10 cellular contexts compared by ENCODE assay signal in genomic region chr11:36469063-36469462, GRCh38. TPM values are rescaled to one million over a fixed set of nuclear protein-coding genes. Genes with fewer than 3 reads are reported as not detected.
DNase-seq lines count a peak whose midpoint lies in the region; ATAC-seq and TF ChIP-seq lines count a peak whose summit lies in the region.
"Had no signal": no experiment of that assay in that cellular context is flagged by ENCODE, and none has a peak within 500 bp of the region (broad histone marks: within the 10 kb centered on the region; RNA-seq: fewer than 3 reads in every experiment).

No MANE protein-coding gene starts in this region.

- H3K4me3 ChIP-seq in PC-3 (ENCODE audit: low read length) (no peak overlapping the region), fibroblast of mammary gland (ENCODE audit: control insufficient read depth, low read depth, low read length) (no peak overlapping the region), esophagus muscularis mucosa (no peak overlapping the region)
- H3K4me3 ChIP-seq: mucosa of descending colon had no signal

- intact Hi-C loops in PC-3 (cut with micrococcal nuclease) (no loop called here), esophagus muscularis mucosa (cut with DNase I) (no loop called here)

- H3K4me1 ChIP-seq in PC-3 (ENCODE audit: insufficient read depth, low read length) (no peaks in the 10 kb centered on the region), esophagus muscularis mucosa (peaks cover 0 to 6% (median 3%) of the 10 kb centered on the region in 4 donors)

- H3K9ac ChIP-seq in PC-3 (ENCODE audit: low read length) = no peak overlapping the region

- H3K9me3 ChIP-seq in PC-3 (ENCODE audit: low read length) (no peaks in the 10 kb centered on the region), esophagus muscularis mucosa (no peaks in the 10 kb centered on the region)
- H3K9me3 ChIP-seq: mucosa of descending colon had no signal

- no peak overlapping the region for H2AFZ ChIP-seq in PC-3 (ENCODE audit: low read length)

- no peaks in the 10 kb centered on the region for H4K20me1 ChIP-seq in PC-3 (ENCODE audit: low read length)

- CTCF ChIA-PET in PC-3 (lab: Charles Lee) = no interaction called here

- DNase-seq in ACHN = peak; percentile 16
- DNase-seq in EL = peak; percentile 59
- no peak for DNase-seq in PC-3
- DNase-seq in fibroblast of mammary gland (ENCODE audit: low read depth) = peak; percentile 14
- no peak for DNase-seq in esophagus muscularis mucosa (ENCODE audit: extremely low spot score)
- no peak for DNase-seq in mucosa of gallbladder (ENCODE audit: low spot score)
- DNase-seq: mucosa of descending colon, NCI-H345 had no signal

- H3K27ac ChIP-seq in PC-3 (ENCODE audit: low read length) (no peak overlapping the region), esophagus muscularis mucosa (replicated peaks in 1 of 4) (no peak overlapping the region)

- POLR2A ChIA-PET in PC-3 (lab: Charles Lee; ENCODE audit: unreplicated experiment) = no interaction called here

- TF ChIP-seq CTCF in PC-3 (conservative IDR thresholded peaks at IDR 0.05; ENCODE audit: low read depth, low read length) (peak; percentile 47), fibroblast of mammary gland (conservative IDR thresholded peaks at IDR 0.05; ENCODE audit: control insufficient read depth, insufficient read depth, low read depth, low read length) (peak; percentile 46), esophagus muscularis mucosa (IDR thresholded peaks at IDR 0.05) (no peak)

- H3K9me2 ChIP-seq in PC-3 (replicated peaks; ENCODE audit: low read length) = no peaks in the 10 kb centered on the region

- no peak for TF ChIP-seq POLR2A in esophagus muscularis mucosa (IDR thresholded peaks at IDR 0.05; ENCODE audit: low read depth)

- in situ Hi-C loops in ACHN (cut with HindIII; ENCODE audit: low pct_ligation_motif_present, low pct_unique_long_range_greater_than_20kb, low sequenced_read_pairs) = no loop called here

- H3K4me2 ChIP-seq in PC-3 (ENCODE audit: low read length) = no peak overlapping the region

- H3K27me3 ChIP-seq in PC-3 (ENCODE audit: low read length) = no peaks in the 10 kb centered on the region
- no peaks in the 10 kb centered on the region for H3K27me3 ChIP-seq in esophagus muscularis mucosa

- H3K36me3 ChIP-seq in PC-3 (ENCODE audit: low read depth, low read length) (no peaks in the 10 kb centered on the region), esophagus muscularis mucosa (peaks cover 0 to 3% (median 0%) of the 10 kb centered on the region in 4 donors)

- no peaks in the 10 kb centered on the region for H3K79me2 ChIP-seq in PC-3 (ENCODE audit: low read length)

- WGBS in esophagus muscularis mucosa = 51% methylated on average over 2 of the region's 2 CpGs

- BruUV-seq in PC-3 (replicated peaks; lab: Mats Ljungman, UMichigan) = no TSS peak

- no peaks in the 10 kb centered on the region for H3F3A ChIP-seq in PC-3 (ENCODE audit: low read length, unreplicated experiment)

- TF ChIP-seq EP300 in esophagus muscularis mucosa (IDR thresholded peaks at IDR 0.05) = no peak

- ATAC-seq in PC-3 (no peak), GM18909 (IDR thresholded peaks at IDR 0.05; ENCODE audit: poor library complexity, unreplicated experiment) (no peak), HG02973 (IDR thresholded peaks at IDR 0.05; ENCODE audit: unreplicated experiment) (no peak)
- ATAC-seq: mucosa of descending colon had no signal

RNA-seq across cellular contexts. Expression of gene TRAF6, which starts 41.0 kb away (rescaled TPM):
- total RNA-seq in PC-3 (2014; rRNA removed) (4.0 and 4.1 TPM in 2 replicates), esophagus muscularis mucosa (10 to 100 TPM; 10.3 to 16.4 (median 12.8) TPM), mucosa of gallbladder (16.8 TPM)

Comparison
In these comparisons a context has a peak if more than half of its experiments do, and no peak if none do; other contexts are left out.
1. DNase-seq: peak in ACHN (single experiment), EL (single experiment) and fibroblast of mammary gland (single experiment); none in PC-3 (single experiment), esophagus muscularis mucosa (single experiment) and mucosa of gallbladder (single experiment).
2. CTCF ChIP-seq: peak in PC-3 (single experiment) and fibroblast of mammary gland (single experiment); none in esophagus muscularis mucosa (0 of 3).